In the genomic region with DNA sequence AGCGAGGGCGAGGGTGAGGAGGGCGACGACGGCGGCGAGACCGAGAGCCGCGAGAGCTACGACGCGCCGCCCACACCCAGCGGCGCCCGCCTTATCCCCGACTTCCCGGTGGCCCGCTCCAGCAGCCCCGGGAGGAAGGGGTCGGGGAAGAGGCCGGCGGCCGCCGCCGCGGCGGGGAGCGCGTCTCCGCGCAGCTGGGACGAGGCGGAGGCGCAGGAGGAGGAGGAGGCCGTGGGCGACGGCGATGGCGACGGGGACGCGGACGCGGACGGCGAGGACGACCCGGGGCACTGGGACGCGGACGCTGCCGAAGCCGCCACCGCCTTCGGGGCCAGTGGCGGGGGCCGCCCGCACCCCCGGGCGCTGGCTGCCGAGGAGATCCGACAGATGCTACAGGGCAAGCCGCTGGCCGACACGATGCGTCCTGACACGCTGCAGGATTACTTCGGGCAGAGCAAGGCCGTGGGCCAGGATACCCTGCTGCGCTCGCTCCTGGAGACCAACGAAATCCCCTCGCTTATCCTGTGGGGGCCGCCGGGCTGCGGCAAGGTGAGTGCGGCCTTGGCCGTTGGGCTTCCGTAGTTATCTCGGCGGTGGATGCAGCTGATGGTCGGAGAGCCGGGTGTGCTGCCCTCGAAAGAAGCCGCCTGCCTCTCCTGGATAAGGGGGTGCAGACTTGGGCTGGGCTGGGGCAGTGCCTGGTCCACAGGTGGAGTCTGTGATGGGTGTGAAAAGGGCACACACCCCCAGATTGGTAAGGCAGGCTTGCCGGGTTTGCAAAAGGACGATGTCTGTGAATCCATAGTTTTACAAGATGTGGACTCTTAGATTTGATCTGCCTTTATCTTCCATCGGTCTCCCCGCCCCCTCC, we compare ENCODE assay signal across 8 cellular contexts.
DNase-seq lines count a peak whose midpoint lies in the region; ATAC-seq and TF ChIP-seq lines count a peak whose summit lies in the region.

No MANE protein-coding gene starts in this region.

- peak overlapping the region; percentile 93 for H3K27ac ChIP-seq in RWPE1

- CTCF ChIA-PET in RWPE1 (lab: Yijun Ruan, JAX): interaction anchor here (0.7 to 2.0 kb wide), 6 partner anchors 9 to 234 kb away, joined by 3 to 8 read pairs (median 4); partner anchors contain the start of genes MYLK4 and NQO2

- H3K9me3 ChIP-seq in iPS-18c (ENCODE audit: control insufficient read depth, insufficient read depth, low read length): no peaks in the 10 kb centered on the region

- H3K4me3 ChIP-seq in AG10803 (ENCODE audit: low read length) (peak overlapping the region; percentile 92), iPS-18c (ENCODE audit: insufficient read depth, low read depth, low read length) (peak overlapping the region; percentile 85)

- POLR2A ChIA-PET in RWPE1 (lab: Yijun Ruan, JAX; ENCODE audit: low non-redundant PET): interaction anchor here (0.6 kb wide), 2 partner anchors 111 to 381 kb away, joined by 3 to 4 read pairs; no protein-coding TSS in a partner anchor

- peak; percentile 42 for DNase-seq in AG10803 (ENCODE audit: low read depth)
- DNase-seq in RWPE1 (ENCODE audit: low spot score): peak; percentile 48
- peak; percentile 82 for DNase-seq in astrocyte of the hippocampus (ENCODE audit: low read depth, low spot score)
- DNase-seq in stimulated activated CD4-positive, alpha-beta T cell treated with anti-CD3 and anti-CD28 coated beads, Interleukin-12 subunit alpha, Interleukin-12 subunit beta, amount 100 ng/mL, for 4 hours: peak; percentile 44
- no peak for DNase-seq in GDM1 (lab: John Stamatoyannopoulos, UW)

- TF ChIP-seq CTCF in AG10803 (conservative IDR thresholded peaks at IDR 0.05; ENCODE audit: low read length) (no peak), RWPE1 (conservative IDR thresholded peaks at IDR 0.05; ENCODE audit: low read depth) (no peak)

- peak; percentile 18 for ATAC-seq in GM18861 (IDR thresholded peaks at IDR 0.05; ENCODE audit: unreplicated experiment)
- ATAC-seq in HG03045 (IDR thresholded peaks at IDR 0.05; ENCODE audit: unreplicated experiment): peak; percentile 28
